Comparison of ENCODE assay signal across 19 cellular contexts in genomic region chr20:48541581-48542071, GRCh38.
DNase-seq lines count a peak whose midpoint lies in the region; ATAC-seq and TF ChIP-seq lines count a peak whose summit lies in the region.
"Had no signal": no experiment of that assay in that cellular context is flagged by ENCODE, and none has a peak within 500 bp of the region (broad histone marks: within the 10 kb centered on the region; RNA-seq: fewer than 3 reads in every experiment).

No MANE protein-coding gene starts in this region.

- CTCF ChIA-PET in GM10248 (lab: Yijun Ruan, JAX): no interaction called here

- H3K36me3 ChIP-seq in mucosa of descending colon (ENCODE audit: low read depth): no peaks in the 10 kb centered on the region
- H3K36me3 ChIP-seq: sigmoid colon had no signal

- intact Hi-C loops in mucosa of descending colon (cut with DNase I, micrococcal nuclease): no loop called here

- H3K9me3 ChIP-seq in mucosa of descending colon: no peaks in the 10 kb centered on the region
- H3K9me3 ChIP-seq: sigmoid colon, SK-N-SH had no signal

- POLR2A ChIA-PET in GM10248 (lab: Yijun Ruan, JAX): no interaction called here

- no peak overlapping the region for H3K4me3 ChIP-seq in mucosa of descending colon
- H3K4me3 ChIP-seq: sigmoid colon had no signal

- peak; percentile 73 for ATAC-seq in GM21381 (IDR thresholded peaks at IDR 0.05; ENCODE audit: unreplicated experiment)
- peak; percentile 8 for ATAC-seq in mucosa of descending colon
- ATAC-seq: left lobe of liver had no signal

- DNase-seq in GM10248 (ENCODE audit: extremely low spot score) (peak; percentile 61), NAMALWA (ENCODE audit: low spot score) (peak; percentile 7), mucosa of descending colon (no peak), iPS-NIHi11 (ENCODE audit: low spot score) (no peak), ecto neural progenitor cell (ENCODE audit: low spot score) (no peak), NCI-H128 (lab: John Stamatoyannopoulos, UW; ENCODE audit: unreplicated experiment) (no peak), DMS 273 (lab: John Stamatoyannopoulos, UW; ENCODE audit: unreplicated experiment) (no peak)
- DNase-seq: activated CD4-positive, alpha-beta T cell treated with anti-CD3 and anti-CD28 coated beads, Interleukin-2, amount 10 ng/mL, durations not matched to agents 24 days and 14 days; activated naive CD4-positive, alpha-beta T cell treated with anti-CD3 and anti-CD28 coated beads for 36 hours; activated T-cell treated with anti-CD3 and anti-CD28 coated beads for 4 hours; CD4-positive, alpha-beta T cell; MV-4-11; NCI-H82; sigmoid colon; SK-N-SH; stimulated activated CD4-positive, alpha-beta T cell treated with anti-CD3 and anti-CD28 coated beads, Interleukin-2, amount 100 ng/mL, for 24 hours; substantia nigra had no signal

- no peaks in the 10 kb centered on the region for H3K4me1 ChIP-seq in mucosa of descending colon (ENCODE audit: low read depth)

- no peak for TF ChIP-seq CTCF in GM10248 (IDR thresholded peaks at IDR 0.05; ENCODE audit: control extremely low read depth, extremely low read depth, low read depth, missing control alignments)
- no peak for TF ChIP-seq CTCF in mucosa of descending colon (IDR thresholded peaks at IDR 0.05)

Comparison
In these comparisons a context has a peak if more than half of its experiments do, and no peak if none do; other contexts are left out.
1. DNase-seq: peak in GM10248 (single experiment) and NAMALWA (single experiment); none in mucosa of descending colon (0 of 3), iPS-NIHi11 (single experiment), ecto neural progenitor cell (single experiment), NCI-H128 (single experiment) and DMS 273 (single experiment).